ENCODE assay signal across 26 cellular contexts in the genomic region with DNA sequence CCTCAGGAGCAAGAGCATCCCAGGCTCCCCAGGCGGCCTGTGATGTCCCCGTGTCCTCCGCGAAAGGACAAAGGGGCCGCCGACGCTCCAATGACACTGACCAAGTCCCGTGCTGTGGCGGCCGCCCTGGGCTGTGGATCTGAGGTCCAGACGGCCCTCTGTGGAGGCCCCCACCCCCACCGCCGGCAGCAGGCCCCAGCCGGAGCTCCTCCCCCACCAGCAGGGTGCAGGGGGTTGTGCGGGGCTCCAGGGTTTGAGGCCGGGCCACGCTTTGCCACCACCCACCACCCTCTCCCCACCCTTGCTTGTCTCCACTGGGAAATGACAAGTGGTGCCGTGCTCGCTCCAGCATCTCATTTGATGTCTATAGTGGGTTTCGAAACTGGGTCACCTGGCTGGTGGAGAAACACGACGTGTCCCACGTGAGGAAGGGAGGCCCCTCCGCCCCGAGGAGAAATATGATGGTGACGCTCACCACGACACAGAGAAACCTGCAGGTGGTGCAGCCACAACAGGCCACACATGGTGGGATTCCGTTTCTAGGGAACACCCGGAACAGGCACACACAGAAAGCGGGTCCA. TPM values are rescaled to one million over a fixed set of nuclear protein-coding genes. Genes with fewer than 3 reads are reported as not detected.
A peak's percentile ranks its signal among the peaks of the same experiment; 100 is the strongest.
DNase-seq lines count a peak whose midpoint lies in the region; ATAC-seq and TF ChIP-seq lines count a peak whose summit lies in the region.
"Had no signal": no experiment of that assay in that cellular context is flagged by ENCODE, and none has a peak within 500 bp of the region (broad histone marks: within the 10 kb centered on the region; RNA-seq: fewer than 3 reads in every experiment).

No MANE protein-coding gene starts in this region.

- TF ChIP-seq RAD21 in SK-N-SH (IDR thresholded peaks at IDR 0.05; ENCODE audit: low read length), result no peak
- no peak for TF ChIP-seq RAD21 in IMR-90 (IDR thresholded peaks at IDR 0.05; ENCODE audit: low read length)

- no peaks in the 10 kb centered on the region for H3K79me2 ChIP-seq in SK-N-SH (ENCODE audit: insufficient read depth)

- H3K27me3 ChIP-seq in SK-N-SH (ENCODE audit: insufficient read depth) (no peaks in the 10 kb centered on the region), IMR-90 (ENCODE audit: control insufficient read depth, insufficient read depth, low read length) (no peaks in the 10 kb centered on the region; the same call in 1 of the 2 replicates), lower lobe of right lung (ENCODE audit: low read depth) (no peaks in the 10 kb centered on the region), sigmoid colon (no peaks in the 10 kb centered on the region)
- H3K27me3 ChIP-seq: Peyer's patch had no signal

- H3K36me3 ChIP-seq in SK-N-SH (replicated peaks in 1 of 2; ENCODE audit: control insufficient read depth in 1 of 2, insufficient read depth in 2 of 2, low read length in 1 of 2), result no peaks in the 10 kb centered on the region
- H3K36me3 ChIP-seq in IMR-90 (ENCODE audit: control insufficient read depth, insufficient read depth, low read length), result no peaks in the 10 kb centered on the region
- H3K36me3 ChIP-seq in lower lobe of right lung, result no peaks in the 10 kb centered on the region
- no peaks in the 10 kb centered on the region for H3K36me3 ChIP-seq in sigmoid colon
- H3K36me3 ChIP-seq: Peyer's patch had no signal

- H3K27ac ChIP-seq in SK-N-SH (ENCODE audit: low read depth in 2 of 2, low read length in 1 of 2) (no peak overlapping the region), IMR-90 (ENCODE audit: insufficient read depth, low read length) (no peak overlapping the region), lower lobe of right lung (no peak overlapping the region), sigmoid colon (no peak overlapping the region)
- H3K27ac ChIP-seq: 22Rv1, HL-60, Peyer's patch, SK-N-MC had no signal

- H2BK120ac ChIP-seq in IMR-90 (ENCODE audit: low read depth, low read length), result peak overlapping the region; percentile 15; the same call in 1 of the 2 replicates

- H2AK5ac ChIP-seq in IMR-90 (ENCODE audit: low read depth, low read length), result peak overlapping the region; percentile 3; the same call in 1 of the 2 replicates

- H2AK9ac ChIP-seq in IMR-90 (replicated peaks; ENCODE audit: low read depth, low read length, poor library complexity), result no peak overlapping the region

- H3K4ac ChIP-seq in IMR-90 (ENCODE audit: low read depth, low read length), result no peak overlapping the region; the same call in 1 of the 2 replicates

- TF ChIP-seq EP300 in SK-N-SH (IDR thresholded peaks at IDR 0.05; ENCODE audit: borderline replicate concordance in 1 of 2, low read depth in 1 of 2, low read length in 1 of 2) (no peak), sigmoid colon (IDR thresholded peaks at IDR 0.05) (no peak)

- peak overlapping the region; percentile 15; the same call in 1 of the 2 replicates for H4K91ac ChIP-seq in IMR-90 (ENCODE audit: insufficient read depth, low read depth, low read length)

- no peaks in the 10 kb centered on the region for H3K9me3 ChIP-seq in SK-N-SH
- H3K9me3 ChIP-seq in IMR-90 (ENCODE audit: control insufficient read depth, insufficient read depth, low read length), result no peaks in the 10 kb centered on the region
- no peaks in the 10 kb centered on the region for H3K9me3 ChIP-seq in lower lobe of right lung
- no peaks in the 10 kb centered on the region for H3K9me3 ChIP-seq in sigmoid colon
- H3K9me3 ChIP-seq: Peyer's patch had no signal

- no peak overlapping the region for H3K18ac ChIP-seq in IMR-90 (ENCODE audit: low read depth, low read length)

- CTCF ChIA-PET in SK-N-SH (lab: Yijun Ruan, JAX), result no interaction called here
- CTCF ChIA-PET in IMR-90 (lab: Yijun Ruan, JAX), result no interaction called here

- peaks cover 12% of the 10 kb centered on the region for H3K9me1 ChIP-seq in IMR-90 (ENCODE audit: insufficient read depth, low read length)

- no peak overlapping the region for H3K56ac ChIP-seq in IMR-90 (ENCODE audit: extremely low read depth, insufficient read depth, low read length)

- no peaks in the 10 kb centered on the region for H4K20me1 ChIP-seq in SK-N-SH (ENCODE audit: insufficient read depth)
- no peaks in the 10 kb centered on the region; the same call in 1 of the 2 replicates for H4K20me1 ChIP-seq in IMR-90 (ENCODE audit: insufficient read depth, low read length)

- intact Hi-C loops in IMR-90 (cut with micrococcal nuclease) (no loop called here), lower lobe of right lung (cut with DNase I) (no loop called here), sigmoid colon (cut with DNase I) (no loop called here)

- TF ChIP-seq CTCF in SK-N-SH (IDR thresholded peaks at IDR 0.05) (no peak), IMR-90 (conservative IDR thresholded peaks at IDR 0.05; ENCODE audit: low read depth, low read length) (no peak), lower lobe of right lung (IDR thresholded peaks at IDR 0.05) (no peak), sigmoid colon (IDR thresholded peaks at IDR 0.05) (no peak)

- H4K5ac ChIP-seq in IMR-90 (ENCODE audit: low read depth, low read length), result no peak overlapping the region

- in situ Hi-C loops in IMR-90 (cut with MboI; ENCODE audit: low sequenced_read_pairs), result no loop called here

- H4K8ac ChIP-seq in IMR-90 (ENCODE audit: low read depth in 2 of 2, low read length in 2 of 2), result no peak overlapping the region

- no peaks in the 10 kb centered on the region for H3F3A ChIP-seq in SK-N-SH (replicated peaks; ENCODE audit: insufficient read depth)

- no peak overlapping the region for H3K4me2 ChIP-seq in SK-N-SH
- no peak overlapping the region for H3K4me2 ChIP-seq in IMR-90 (ENCODE audit: low read depth, low read length)

- H2BK15ac ChIP-seq in IMR-90 (ENCODE audit: low read depth, low read length), result no peak overlapping the region

- H3K4me3 ChIP-seq in SK-N-SH (ENCODE audit: low read depth in 2 of 2, low read length in 1 of 2) (no peak overlapping the region), IMR-90 (ENCODE audit: insufficient read depth, low read depth, low read length) (no peak overlapping the region), lower lobe of right lung (no peak overlapping the region), sigmoid colon (no peak overlapping the region)
- H3K4me3 ChIP-seq: Peyer's patch, SK-N-MC had no signal

- ATAC-seq in SK-N-SH treated with all-trans-retinoic acid at 6 μM for 48 hours (no peak), IMR-90 (ENCODE audit: low read depth) (no peak), lower lobe of right lung (no peak), HG03025 (IDR thresholded peaks at IDR 0.05; ENCODE audit: low FRiP score, unreplicated experiment) (no peak), GM21381 (IDR thresholded peaks at IDR 0.05; ENCODE audit: unreplicated experiment) (no peak)
- ATAC-seq: Right ventricle myocardium inferior had no signal

- no peak overlapping the region for H3K23ac ChIP-seq in IMR-90 (ENCODE audit: low read depth, low read length)

- no peak overlapping the region for H2AFZ ChIP-seq in SK-N-SH (ENCODE audit: low read depth)
- peak overlapping the region; percentile 14 for H2AFZ ChIP-seq in IMR-90 (replicated peaks; ENCODE audit: low read length, poor library complexity)

- H3K14ac ChIP-seq in IMR-90 (replicated peaks; ENCODE audit: low read depth, low read length), result no peak overlapping the region

- H3K9ac ChIP-seq in SK-N-SH (no peak overlapping the region), IMR-90 (ENCODE audit: low read depth, low read length) (no peak overlapping the region)

- no peaks in the 10 kb centered on the region; a peak in 1 of 4 replicates for H3K4me1 ChIP-seq in SK-N-SH (ENCODE audit: control insufficient read depth in 1 of 2, insufficient read depth in 2 of 2, low read depth in 1 of 2, low read length in 1 of 2)
- 0 out of 2 replicates have a peak, but pooled peaks cover 2% of the 10 kb centered on the region for H3K4me1 ChIP-seq in IMR-90 (ENCODE audit: control insufficient read depth, insufficient read depth, low read length)
- no peaks in the 10 kb centered on the region for H3K4me1 ChIP-seq in lower lobe of right lung
- no peaks in the 10 kb centered on the region for H3K4me1 ChIP-seq in sigmoid colon
- H3K4me1 ChIP-seq: Peyer's patch had no signal

- 87% methylated on average over 22 of the region's 30 CpGs for WGBS in SK-N-SH (ENCODE audit: low lambda C conversion rate)
- WGBS in IMR-90 (ENCODE audit: extremely low coverage in 2 of 2, insufficient read length in 1 of 2), 2 experiments, result 77% methylated on average over 23 of the region's 30 CpGs; no CpG with 5 or more reads in 1 of the 2 experiments
- WGBS in sigmoid colon, 2 donors, result 87 to 88% methylated on average over 30 of the region's 30 CpGs

- no peak overlapping the region for H2BK20ac ChIP-seq in IMR-90 (ENCODE audit: low read depth, low read length)

- H2BK5ac ChIP-seq in IMR-90 (ENCODE audit: low read depth, low read length, poor library complexity, severe bottlenecking), result no peak overlapping the region

- BruUV-seq in IMR-90 (replicated peaks; lab: Mats Ljungman, UMichigan), result no TSS peak

- dilution Hi-C loops in IMR-90 (cut with HindIII; ENCODE audit: low sequenced_read_pairs, unreplicated experiment), result no loop called here

- TF ChIP-seq POLR2A in IMR-90 (IDR thresholded peaks at IDR 0.05; ENCODE audit: low read depth, low read length) (no peak), sigmoid colon (IDR thresholded peaks at IDR 0.05) (no peak)

- POLR2A ChIA-PET in SK-N-SH (lab: Yijun Ruan, JAX), result no interaction called here
- POLR2A ChIA-PET in IMR-90 (lab: Charles Lee; ENCODE audit: unreplicated experiment), result no interaction called here

- H3K79me1 ChIP-seq in IMR-90 (ENCODE audit: low read depth in 1 of 2, low read length in 2 of 2), result no peaks in the 10 kb centered on the region

- DNase-seq in SK-N-SH, result peak; percentile 47
- no peak for DNase-seq in IMR-90
- DNase-seq in lower lobe of right lung, result peak; percentile 29
- DNase-seq in sigmoid colon, result peak; percentile 50
- no peak for DNase-seq in iPS-NIHi7 (ENCODE audit: extremely low spot score)
- DNase-seq: AML-193; CD4-positive, CD25-positive, alpha-beta regulatory T cell; COR-L47; DMS 273 treated with DMSO at 0.1 percent for 48 hours; DND-41; Kasumi-1; MM.1S; NCI-H1092 treated with DMSO at 0.1 percent for 48 hours; NCI-H146; NCI-H2081; NCI-H2171 treated with DMSO at 0.1 percent for 48 hours; NCI-H446 treated with DMSO at 0.1 percent for 48 hours; NCI-H69; Peyer's patch had no signal

- H3K9me2 ChIP-seq in SK-N-SH, result no peaks in the 10 kb centered on the region

TF ChIP-seq in SK-N-SH, 30 proteins besides CTCF, POLR2A, EP300 and RAD21 (continues in another document):
- TF ChIP-seq MXI1 (IDR thresholded peaks at IDR 0.05; ENCODE audit: low read depth, low read length), result no peak

TF ChIP-seq in IMR-90, 13 proteins besides CTCF, POLR2A, EP300 and RAD21 (continues in another document):
- TF ChIP-seq BHLHE40 (IDR thresholded peaks at IDR 0.05; ENCODE audit: low read depth, low read length), result no peak

RNA-seq across cellular contexts. Expression of a gene that starts 31.1 kb away (rescaled TPM):
- 0.24 and 0.56 TPM in 2 replicates for polyA plus RNA-seq in SK-N-SH (2012; rRNA removed)
- 0.19 and 0.34 TPM in 2 replicates for polyA plus RNA-seq in SK-N-SH (2012; cell fraction: cytosol; rRNA removed)
- polyA plus RNA-seq in SK-N-SH (2012; cell fraction: nucleus; rRNA removed), result 1.3 and 1.7 TPM in 2 replicates
- total RNA-seq in IMR-90 (2012; rRNA removed), result 1.1 and 1.4 TPM in 2 replicates
- 13.3 and 16.4 TPM in 2 replicates for polyA plus RNA-seq in IMR-90 (2012; rRNA removed)
- 5.1 and 8.8 TPM in 2 replicates for polyA plus RNA-seq in IMR-90 (2012; cell fraction: cytosol; rRNA removed)
- polyA plus RNA-seq in IMR-90 (2012; cell fraction: nucleus; rRNA removed; ENCODE audit: low replicate concordance), result 32.3 and 70.4 TPM in 2 replicates
- total RNA-seq in lower lobe of right lung, result 2.0 TPM
- total RNA-seq in sigmoid colon, result 1 to 10 TPM in 1 of 4 donors, under 1 TPM in 3; 0.33 to 1.7 (median 0.52) TPM
- polyA plus RNA-seq in sigmoid colon, result under 1 TPM; under 0.01 to 0.61 (median under 0.01) TPM

Comparison
In these comparisons a context has a peak if more than half of its experiments do, and no peak if none do; other contexts are left out.
1. DNase-seq: peak in SK-N-SH (single experiment), lower lobe of right lung (single experiment) and sigmoid colon (single experiment); none in IMR-90 (single experiment) and iPS-NIHi7 (single experiment).